34 cellular contexts compared by ENCODE assay signal in genomic region chr1:110541996-110542395, GRCh38. TPM values are rescaled to one million over a fixed set of nuclear protein-coding genes. Genes with fewer than 3 reads are reported as not detected.
"Had no signal": no experiment of that assay in that cellular context is flagged by ENCODE, and none has a peak within 500 bp of the region (broad histone marks: within the 10 kb centered on the region; RNA-seq: fewer than 3 reads in every experiment).

No MANE protein-coding gene starts in this region.

- DNase-seq: activated B cell treated with CpG ODN at 0.5 μM for 24 hours; activated CD4-positive, alpha-beta T cell treated with anti-CD3 and anti-CD28 coated beads for 48 hours; activated CD4-positive, alpha-beta T cell treated with anti-CD3 and anti-CD28 coated beads, Interleukin-2, amount 50 U/mL, for 1 hour; activated CD4-positive, alpha-beta T cell treated with anti-CD3 and anti-CD28 coated beads, Interleukin-2, amount 50 U/mL, for 48 hours; activated CD8-positive, alpha-beta memory T cell treated with anti-CD3 and anti-CD28 coated beads for 24 hours; activated effector memory CD4-positive, alpha-beta T cell treated with Interleukin-2 at 50 U/mL for 16 hours; activated gamma-delta T cell treated with Interleukin-2 at 50 U/mL for 16 hours; activated naive CD4-positive, alpha-beta T cell treated with Interleukin-2 at 50 U/mL for 16 hours; activated naive CD8-positive, alpha-beta T cell treated with anti-CD3 and anti-CD28 coated beads for 36 hours; activated naive CD8-positive, alpha-beta T cell treated with anti-CD3 and anti-CD28 coated beads, Interleukin-2, amount 50 U/mL, for 24 hours; activated T-cell treated with anti-CD3 and anti-CD28 coated beads, Interleukin-2, amount 50 U/mL, for 4 hours; amygdala; aorta; body of pancreas; central memory CD4-positive, alpha-beta T cell; colonic mucosa; effector CD8-positive, alpha-beta T cell; esophagus squamous epithelium; heart right ventricle; T1000; WERI-Rb-1 had no signal

- ATAC-seq: activated CD4-positive, CD25-positive, alpha-beta regulatory T cell treated with anti-CD3 and anti-CD28 coated beads, Interleukin-2, amount 50 U/mL, for 24 hours; activated CD8-positive, alpha-beta T cell treated with anti-CD3 and anti-CD28 coated beads for 36 hours; activated naive CD8-positive, alpha-beta T cell treated with anti-CD3 and anti-CD28 coated beads, Interleukin-2, amount 50 U/mL, for 24 hours; activated T-cell treated with anti-CD3 and anti-CD28 coated beads, Interleukin-2, amount 50 U/mL, for 4 hours; activated T-helper 17 cell treated with anti-CD3 and anti-CD28 coated beads, Interleukin-2, amount 50 U/mL, for 72 hours; body of pancreas; gastroesophageal sphincter; heart right ventricle had no signal

RNA-seq across cellular contexts. Expression of gene KCNA10, which starts 23.0 kb away (rescaled TPM):
- total RNA-seq: activated B cell treated with CpG ODN at 0.5 μM for 24 hours; activated CD8-positive, alpha-beta T cell treated with anti-CD3 and anti-CD28 coated beads for 36 hours; activated naive CD8-positive, alpha-beta T cell treated with anti-CD3 and anti-CD28 coated beads for 36 hours; activated T-cell treated with anti-CD3 and anti-CD28 coated beads, Interleukin-2, amount 50 U/mL, for 4 hours; activated T-helper 17 cell treated with anti-CD3 and anti-CD28 coated beads, Interleukin-2, amount 50 U/mL, for 72 hours; adrenal gland; aorta; body of pancreas; breast epithelium; cardiac muscle cell; colonic mucosa; dermis microvascular lymphatic vessel endothelial cell; endothelial cell of umbilical vein; esophagus squamous epithelium; fibroblast of lung; fibroblast of villous mesenchyme; gastroesophageal sphincter; glomerular endothelial cell; heart right ventricle; hepatocyte had no signal
